In the genomic region with DNA sequence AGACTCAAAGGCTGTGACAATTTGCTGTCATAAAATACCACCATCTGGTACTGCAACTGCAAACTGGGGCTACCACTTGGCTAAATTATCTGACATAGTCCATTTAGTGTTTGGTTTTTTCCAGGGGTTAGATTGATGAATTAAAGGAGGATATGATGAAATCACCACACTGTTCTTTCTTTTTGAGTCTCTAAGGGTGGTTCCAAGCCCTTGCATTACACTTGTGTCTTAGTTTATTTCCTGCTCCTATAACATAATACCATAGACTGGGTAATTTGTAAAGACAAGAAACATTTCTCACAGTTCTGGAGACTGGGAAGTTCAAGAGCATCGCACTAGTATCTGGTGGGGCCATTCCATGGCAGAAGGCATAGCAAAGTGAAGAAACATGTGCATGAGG, we compare ENCODE assay signal across 18 cellular contexts.
"Had no signal": no experiment of that assay in that cellular context is flagged by ENCODE, and none has a peak within 500 bp of the region (broad histone marks: within the 10 kb centered on the region; RNA-seq: fewer than 3 reads in every experiment).

No MANE protein-coding gene starts in this region.

- ATAC-seq: left colon; left ventricle myocardium superior; psoas muscle; right lobe of liver; stimulated activated naive B cell treated with anti-CD40 and anti-IgM and Interleukin-4, amounts not matched to agents 10 μg/mL and 1 μg/mL and 100 μg/mL, for 72 hours had no signal

- H3K4me3 Mint-ChIP-seq: naive B cell; stimulated activated naive B cell treated with anti-CD40 and anti-IgM and Interleukin-4, amounts not matched to agents 10 μg/mL and 1 μg/mL and 100 μg/mL, for 72 hours; type B pancreatic cell had no signal

- H3K9me3 Mint-ChIP-seq: type B pancreatic cell had no signal

- H3K27ac Mint-ChIP-seq: naive B cell; stimulated activated naive B cell treated with anti-CD40 and anti-IgM and Interleukin-4, amounts not matched to agents 10 μg/mL and 1 μg/mL and 100 μg/mL, for 72 hours; type B pancreatic cell had no signal

- H3K27me3 Mint-ChIP-seq: naive B cell; stimulated activated naive B cell treated with anti-CD40 and anti-IgM and Interleukin-4, amounts not matched to agents 10 μg/mL and 1 μg/mL and 100 μg/mL, for 72 hours; type B pancreatic cell had no signal

- H3K36me3 Mint-ChIP-seq: type B pancreatic cell had no signal

- H3K4me1 Mint-ChIP-seq: naive B cell; stimulated activated naive B cell treated with anti-CD40 and anti-IgM and Interleukin-4, amounts not matched to agents 10 μg/mL and 1 μg/mL and 100 μg/mL, for 72 hours had no signal

- DNase-seq: cortex of kidney; dorsolateral prefrontal cortex; effector CD8-positive, alpha-beta T cell; foreskin melanocyte; head of caudate nucleus; left colon; left ventricle myocardium superior; mesendoderm; naive B cell; psoas muscle; retina; right lobe of liver; stimulated activated CD4-positive, alpha-beta T cell treated with anti-CD3 and anti-CD28 coated beads, Interleukin-15, amount 100 ng/mL, for 24 hours; stimulated activated CD4-positive, alpha-beta T cell treated with anti-CD3 and anti-CD28 coated beads, Interleukin-1b, Interleukin-23, amount 100 ng/mL, for 48 hours; stimulated activated CD4-positive, alpha-beta T cell treated with anti-CD3 and anti-CD28 coated beads, Interleukin-4, amount 100 ng/mL, for 24 hours; stimulated activated naive B cell treated with anti-CD40 and anti-IgM and Interleukin-4, amounts not matched to agents 10 μg/mL and 1 μg/mL and 100 μg/mL, for 72 hours; thyroid gland had no signal
